Comparison of ENCODE assay signal across 8 cellular contexts in the genomic region with DNA sequence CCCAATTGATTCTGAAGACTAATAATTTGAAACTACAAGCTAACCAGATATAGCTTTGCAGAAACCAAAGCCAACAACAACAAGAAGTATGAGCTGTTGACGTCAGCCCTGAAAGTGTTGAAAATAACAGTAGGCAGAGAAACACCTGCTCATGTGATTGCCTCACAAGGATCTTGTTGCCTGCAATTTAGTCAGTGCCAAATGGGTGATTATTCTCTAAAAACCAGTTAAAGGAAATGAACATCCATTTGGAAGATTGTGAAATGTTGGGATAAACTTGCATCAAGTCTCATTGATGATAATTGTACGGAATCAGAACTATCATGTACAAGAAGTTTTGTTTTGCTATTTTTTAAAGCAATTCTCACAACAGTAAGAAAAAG. TPM values are rescaled to one million over a fixed set of nuclear protein-coding genes. Genes with fewer than 3 reads are reported as not detected.
A peak's percentile ranks its signal among the peaks of the same experiment; 100 is the strongest.
DNase-seq lines count a peak whose midpoint lies in the region; ATAC-seq and TF ChIP-seq lines count a peak whose summit lies in the region.

No MANE protein-coding gene starts in this region.

- H3K4me1 ChIP-seq in right lobe of liver (no peaks in the 10 kb centered on the region), uterus (no peaks in the 10 kb centered on the region)

- H3K27ac ChIP-seq in right lobe of liver = peak overlapping the region in 2 of 3 donors; percentile 20 to 72
- H3K27ac ChIP-seq in brain microvascular endothelial cell = no peak overlapping the region
- H3K27ac ChIP-seq in uterus = no peak overlapping the region

- WGBS in right lobe of liver (ENCODE audit: insufficient coverage, low coverage, low lambda C conversion rate, missing lambda C conversion rate) = 32% methylated on average over 2 of the region's 2 CpGs

- H3K36me3 ChIP-seq in right lobe of liver = no peaks in the 10 kb centered on the region
- no peaks in the 10 kb centered on the region for H3K36me3 ChIP-seq in brain microvascular endothelial cell (replicated peaks)
- no peaks in the 10 kb centered on the region for H3K36me3 ChIP-seq in uterus
- H3K36me3 ChIP-seq in MG63 = no peaks in the 10 kb centered on the region

- H3K27me3 Mint-ChIP-seq in activated T-cell treated with anti-CD3 and anti-CD28 coated beads, Interleukin-2, amount 50 U/mL, for 4 hours (ENCODE audit: low read depth) = no peaks in the 10 kb centered on the region

- peaks cover 39% of the 10 kb centered on the region for H3K4me1 Mint-ChIP-seq in activated T-cell treated with anti-CD3 and anti-CD28 coated beads, Interleukin-2, amount 50 U/mL, for 4 hours (ENCODE audit: low read depth)

- H3K36me3 Mint-ChIP-seq in activated T-cell treated with anti-CD3 and anti-CD28 coated beads, Interleukin-2, amount 50 U/mL, for 4 hours (ENCODE audit: insufficient read depth) = peaks cover 61% of the 10 kb centered on the region

- ATAC-seq in activated T-cell treated with anti-CD3 and anti-CD28 coated beads, Interleukin-2, amount 50 U/mL, for 4 hours = peak; percentile 35 to 41
- ATAC-seq in HG02973 (IDR thresholded peaks at IDR 0.05; ENCODE audit: unreplicated experiment) (peak; percentile 34), right lobe of liver (peak in 3 of 4 donors; percentile 21 to 39 (median 25))

- peak overlapping the region; percentile 95 for H3K4me3 Mint-ChIP-seq in activated T-cell treated with anti-CD3 and anti-CD28 coated beads, Interleukin-2, amount 50 U/mL, for 4 hours

- TF ChIP-seq POLR2A in Raji (IDR thresholded peaks at IDR 0.05; ENCODE audit: insufficient read depth, low read depth, low read length) (peak; percentile 5; the same call in 1 of the 2 replicates), right lobe of liver (IDR thresholded peaks at IDR 0.05) (no peak), uterus (IDR thresholded peaks at IDR 0.05) (no peak)

- intact Hi-C loops in right lobe of liver (cut with DNase I) (no loop called here), uterus (cut with DNase I; ENCODE audit: low total_unique reads) (no loop called here)

- H3K9me3 ChIP-seq in right lobe of liver = no peaks in the 10 kb centered on the region
- no peaks in the 10 kb centered on the region for H3K9me3 ChIP-seq in uterus
- H3K9me3 ChIP-seq in MG63 = no peaks in the 10 kb centered on the region

- no peak for DNase-seq in activated T-cell treated with anti-CD3 and anti-CD28 coated beads, Interleukin-2, amount 50 U/mL, for 4 hours
- DNase-seq in activated T-cell treated with anti-CD3 and anti-CD28 coated beads, Interleukin-2, amount 50 U/mL, for 1 hour = no peak
- DNase-seq in right lobe of liver (no peak), brain microvascular endothelial cell (no peak), uterus (no peak), MG63 (no peak)

- H3K9me3 Mint-ChIP-seq in activated T-cell treated with anti-CD3 and anti-CD28 coated beads, Interleukin-2, amount 50 U/mL, for 4 hours = no peaks in the 10 kb centered on the region

- H3K27me3 ChIP-seq in right lobe of liver = no peaks in the 10 kb centered on the region
- no peaks in the 10 kb centered on the region for H3K27me3 ChIP-seq in brain microvascular endothelial cell (replicated peaks)
- H3K27me3 ChIP-seq in uterus = no peaks in the 10 kb centered on the region
- no peaks in the 10 kb centered on the region for H3K27me3 ChIP-seq in MG63

- H3K4me3 ChIP-seq in right lobe of liver (peak overlapping the region; percentile 7 to 41 (median 15)), brain microvascular endothelial cell (ENCODE audit: low read depth, low read length) (no peak overlapping the region), uterus (no peak overlapping the region), MG63 (no peak overlapping the region)

- in situ Hi-C loops in brain microvascular endothelial cell (cut with HindIII; ENCODE audit: low pct_ligation_motif_present, low sequenced_read_pairs) = no loop called here

- no peak for TF ChIP-seq CTCF in right lobe of liver (IDR thresholded peaks at IDR 0.05)
- no peak for TF ChIP-seq CTCF in brain microvascular endothelial cell (IDR thresholded peaks at IDR 0.05; ENCODE audit: low read depth, low read length, missing control alignments)
- no peak for TF ChIP-seq CTCF in uterus (IDR thresholded peaks at IDR 0.05)

RNA-seq across cellular contexts. Expression of a gene that starts 2.8 kb away (rescaled TPM):
- total RNA-seq in activated T-cell treated with anti-CD3 and anti-CD28 coated beads, Interleukin-2, amount 50 U/mL, for 4 hours = 100 to 1,000 TPM; 183 to 207 (median 195) TPM
- 1 to 10 TPM; 1.1 to 6.0 (median 2.9) TPM for total RNA-seq in right lobe of liver
- total RNA-seq in uterus = 1 to 10 TPM in 2 of 4 donors, under 1 TPM in 1, not detected in 1; 0.26 to 5.5 (median 2.6) TPM
- not detected in 2 replicates for total RNA-seq in MG63 (2014; rRNA removed; shearing (Covaris generic); ENCODE audit: low replicate concordance)

Comparison
In these comparisons a context has a peak if more than half of its experiments do, and no peak if none do; other contexts are left out.
1. H3K27ac ChIP-seq: peak in right lobe of liver (2 of 3); none in brain microvascular endothelial cell (single experiment) and uterus (0 of 2).
2. H3K4me3 ChIP-seq: peak in right lobe of liver (3 of 3); none in brain microvascular endothelial cell (single experiment), uterus (0 of 2) and MG63 (single experiment).
3. RNA of a gene that starts 2.8 kb away (total RNA-seq): 183 to 207 TPM in activated T-cell treated with anti-CD3 and anti-CD28 coated beads, Interleukin-2, amount 50 U/mL, for 4 hours; 1.1 to 6.0 TPM in right lobe of liver, 0.26 to 5.5 TPM in uterus and not detected in MG63; every median in the first group is over 10 times any median in the second.
4. Peak in every context shown above with its lines, with median percentiles within 50 percentile points of each other: ATAC-seq.